Comparison of ENCODE assay signal across 20 cellular contexts in genomic region chr6:128114164-128114563, GRCh38.
"Had no signal": no experiment of that assay in that cellular context is flagged by ENCODE, and none has a peak within 500 bp of the region (broad histone marks: within the 10 kb centered on the region; RNA-seq: fewer than 3 reads in every experiment).

No MANE protein-coding gene starts in this region.

- H3K9me3 Mint-ChIP-seq: activated naive CD4-positive, alpha-beta T cell treated with anti-CD3 and anti-CD28 coated beads, Interleukin-2, amount 10 ng/mL, durations not matched to agents 7 days and 5 days; activated T-helper 2 cell treated with anti-CD3 and anti-CD28 coated beads, Interferon-gamma antibody, Interleukin-2, Interleukin-4, amounts not matched to agents 10 μg/mL and 5 μg/mL and 100 μg/mL, durations not matched to agents 14 hours and 24 hours and 36 hours had no signal

- ATAC-seq: activated CD8-positive, alpha-beta memory T cell treated with anti-CD3 and anti-CD28 coated beads, Interleukin-2, amount 10 ng/mL, durations not matched to agents 7 days and 5 days; activated T-cell treated with anti-CD3 and anti-CD28 coated beads, Interleukin-2, amount 50 U/mL, for 4 hours; T-helper 17 cell had no signal

- H3K27ac Mint-ChIP-seq: activated CD8-positive, alpha-beta memory T cell treated with anti-CD3 and anti-CD28 coated beads, Interleukin-2, amount 10 ng/mL, durations not matched to agents 7 days and 5 days; activated naive CD4-positive, alpha-beta T cell treated with anti-CD3 and anti-CD28 coated beads, Interleukin-2, amount 10 ng/mL, durations not matched to agents 7 days and 5 days; activated naive CD8-positive, alpha-beta T cell treated with anti-CD3 and anti-CD28 coated beads for 36 hours; activated T-helper 2 cell treated with anti-CD3 and anti-CD28 coated beads, Interferon-gamma antibody, Interleukin-2, Interleukin-4, amounts not matched to agents 10 μg/mL and 5 μg/mL and 100 μg/mL, durations not matched to agents 14 hours and 24 hours and 36 hours; T-helper 17 cell had no signal

- H3K4me3 Mint-ChIP-seq: activated CD8-positive, alpha-beta memory T cell treated with anti-CD3 and anti-CD28 coated beads, Interleukin-2, amount 10 ng/mL, durations not matched to agents 7 days and 5 days; activated naive CD4-positive, alpha-beta T cell treated with anti-CD3 and anti-CD28 coated beads, Interleukin-2, amount 10 ng/mL, durations not matched to agents 7 days and 5 days; activated naive CD8-positive, alpha-beta T cell treated with anti-CD3 and anti-CD28 coated beads for 36 hours; activated T-cell treated with anti-CD3 and anti-CD28 coated beads, Interleukin-2, amount 50 U/mL, for 4 hours; T-helper 17 cell had no signal

- H3K27me3 Mint-ChIP-seq: activated CD8-positive, alpha-beta memory T cell treated with anti-CD3 and anti-CD28 coated beads, Interleukin-2, amount 10 ng/mL, durations not matched to agents 7 days and 5 days; activated naive CD4-positive, alpha-beta T cell treated with anti-CD3 and anti-CD28 coated beads, Interleukin-2, amount 10 ng/mL, durations not matched to agents 7 days and 5 days; activated naive CD8-positive, alpha-beta T cell treated with anti-CD3 and anti-CD28 coated beads for 36 hours; T-helper 17 cell had no signal

- DNase-seq: activated CD4-positive, CD25-positive, alpha-beta regulatory T cell; activated CD8-positive, alpha-beta memory T cell treated with anti-CD3 and anti-CD28 coated beads, Interleukin-2, amount 10 ng/mL, durations not matched to agents 7 days and 5 days; activated gamma-delta T cell treated with Interleukin-2 at 50 U/mL for 16 hours; activated naive CD4-positive, alpha-beta T cell treated with anti-CD3 and anti-CD28 coated beads, Interleukin-2, amount 10 ng/mL, durations not matched to agents 7 days and 5 days; activated naive CD8-positive, alpha-beta T cell treated with anti-CD3 and anti-CD28 coated beads for 36 hours; activated T-cell treated with anti-CD3 and anti-CD28 coated beads, Interleukin-2, amount 50 U/mL, for 4 hours; anterior cingulate cortex; MM.1S; NCI-H1105 treated with DMSO at 0.1 percent for 48 hours; NCI-H146; NCI-H187 treated with DMSO at 0.1 percent for 48 hours; NCI-H2081 treated with DMSO at 0.1 percent for 48 hours; NCI-H2171; NCI-H2227 treated with DMSO at 0.1 percent for 48 hours; NCI-H526; NCI-H82; SIG-M5; T-helper 17 cell; T-helper 9 cell had no signal
